Comparison of ENCODE assay signal across 18 cellular contexts in genomic region chr14:79229383-79229875, GRCh38.
A peak's percentile ranks its signal among the peaks of the same experiment; 100 is the strongest.
DNase-seq lines count a peak whose midpoint lies in the region; ATAC-seq and TF ChIP-seq lines count a peak whose summit lies in the region.
"Had no signal": no experiment of that assay in that cellular context is flagged by ENCODE, and none has a peak within 500 bp of the region (broad histone marks: within the 10 kb centered on the region; RNA-seq: fewer than 3 reads in every experiment).

No MANE protein-coding gene starts in this region.

- TF ChIP-seq CTCF in neural progenitor cell (IDR thresholded peaks at IDR 0.05) (no peak), gastroesophageal sphincter (IDR thresholded peaks at IDR 0.05) (no peak), BE2C (IDR thresholded peaks at IDR 0.05; ENCODE audit: low read depth, low read length) (no peak)

- WGBS in gastroesophageal sphincter (ENCODE audit: low coverage in 1 of 2), 2 donors: 27 to 28% methylated on average over 7 to 8 of the region's 8 CpGs

- H3K27me3 Mint-ChIP-seq in neural progenitor cell (ENCODE audit: insufficient read depth, low read depth): peaks cover 3% of the 10 kb centered on the region
- H3K27me3 Mint-ChIP-seq: B cell; CD4-positive, alpha-beta T cell had no signal

- H3K79me2 ChIP-seq in neural progenitor cell (ENCODE audit: low read depth): no peaks in the 10 kb centered on the region

- no peak overlapping the region for H2AFZ ChIP-seq in neural progenitor cell (replicated peaks)

- peaks cover 18% of the 10 kb centered on the region for H3F3A ChIP-seq in neural progenitor cell (ENCODE audit: low read depth)

- H3K9me3 ChIP-seq in neural progenitor cell (ENCODE audit: low read depth): no peaks in the 10 kb centered on the region
- H3K9me3 ChIP-seq in gastroesophageal sphincter: no peaks in the 10 kb centered on the region
- H3K9me3 ChIP-seq in BE2C: no peaks in the 10 kb centered on the region

- H3K4me1 ChIP-seq in neural progenitor cell: peaks cover 36% of the 10 kb centered on the region
- no peaks in the 10 kb centered on the region for H3K4me1 ChIP-seq in gastroesophageal sphincter
- no peaks in the 10 kb centered on the region for H3K4me1 ChIP-seq in BE2C

- H3K4me3 ChIP-seq in neural progenitor cell (no peak overlapping the region), gastroesophageal sphincter (no peak overlapping the region), BE2C (ENCODE audit: low read depth, low read length) (no peak overlapping the region)

- no peaks in the 10 kb centered on the region for H3K36me3 ChIP-seq in neural progenitor cell
- no peaks in the 10 kb centered on the region for H3K36me3 ChIP-seq in gastroesophageal sphincter
- H3K36me3 ChIP-seq in BE2C: no peaks in the 10 kb centered on the region

- H3K9me3 Mint-ChIP-seq in neural progenitor cell: peaks cover 2% of the 10 kb centered on the region
- H3K9me3 Mint-ChIP-seq: H9 had no signal

- DNase-seq in NCI-H1417 (lab: John Stamatoyannopoulos, UW) (peak in 2 of 3 experiments; percentile 20 to 61), NCI-H1417 treated with DMSO at 0.1 percent for 48 hours (lab: John Stamatoyannopoulos, UW) (no peak), NCI-H1694 treated with DMSO at 0.1 percent for 48 hours (lab: John Stamatoyannopoulos, UW) (peak; percentile 96), amniotic epithelial cell (ENCODE audit: low read depth) (peak; percentile 3), neural progenitor cell (ENCODE audit: low spot score) (peak; percentile 14), T-helper 9 cell (no peak), BE2C (no peak)
- DNase-seq: CD4-positive, alpha-beta T cell; H9; NCI-H1048; NCI-H187 treated with DMSO at 0.1 percent for 48 hours; NK-92 treated with Interleukin-12 subunit alpha and Interleukin-12 subunit beta, amount 100 ng/mL, for 24 hours; SIG-M5 had no signal

- no peak overlapping the region for H3K27ac ChIP-seq in neural progenitor cell
- no peak overlapping the region for H3K27ac ChIP-seq in gastroesophageal sphincter
- H3K27ac ChIP-seq: 22Rv1, KMS-11 had no signal

- peaks cover 34% of the 10 kb centered on the region for H3K4me1 Mint-ChIP-seq in neural progenitor cell
- H3K4me1 Mint-ChIP-seq: B cell had no signal

- TF ChIP-seq EP300 in gastroesophageal sphincter (IDR thresholded peaks at IDR 0.05): no peak

- H3K27me3 ChIP-seq in neural progenitor cell: peaks cover 11% of the 10 kb centered on the region
- H3K27me3 ChIP-seq in gastroesophageal sphincter: no peaks in the 10 kb centered on the region
- no peaks in the 10 kb centered on the region; the same call in 1 of the 2 replicates for H3K27me3 ChIP-seq in BE2C

- H3K27ac Mint-ChIP-seq in neural progenitor cell: peak overlapping the region; percentile 18
- H3K27ac Mint-ChIP-seq: B cell; CD4-positive, alpha-beta T cell; H9 had no signal

- no peaks in the 10 kb centered on the region for H3K36me3 Mint-ChIP-seq in neural progenitor cell

- no peak for TF ChIP-seq POLR2A in gastroesophageal sphincter (IDR thresholded peaks at IDR 0.05)

- H4K20me1 ChIP-seq in neural progenitor cell (ENCODE audit: low read depth): no peaks in the 10 kb centered on the region

- no peak overlapping the region for H3K4me3 Mint-ChIP-seq in neural progenitor cell
- H3K4me3 Mint-ChIP-seq: B cell; CD4-positive, alpha-beta T cell; H9 had no signal

- no peak overlapping the region for H3K9ac ChIP-seq in neural progenitor cell
- H3K9ac ChIP-seq: KMS-11 had no signal

- no peak for ATAC-seq in gastroesophageal sphincter
- ATAC-seq: HepG2 had no signal

- H3K4me2 ChIP-seq in neural progenitor cell: no peak overlapping the region
- H3K4me2 ChIP-seq: KMS-11 had no signal

Comparison
In these comparisons a context has a peak if more than half of its experiments do, and no peak if none do; other contexts are left out.
1. DNase-seq: peak in NCI-H1417 (2 of 3), NCI-H1694 treated with DMSO at 0.1 percent for 48 hours (single experiment), amniotic epithelial cell (single experiment) and neural progenitor cell (single experiment); none in NCI-H1417 treated with DMSO at 0.1 percent for 48 hours (single experiment), T-helper 9 cell (single experiment) and BE2C (single experiment).